1 cellular context compared by ENCODE assay signal in genomic region chr18:812673-813404, GRCh38.
TF ChIP-seq lines count a peak whose summit lies in the region.

No MANE protein-coding gene starts in this region.

TF ChIP-seq in HepG2, 621 proteins besides CTCF, POLR2A, EP300 and RAD21 (continued from another document and continues in another):
- no peak for TF ChIP-seq DMTF1 (CRISPR knock-in tag; IDR thresholded peaks at IDR 0.05)
- no peak for TF ChIP-seq LCORL (IDR thresholded peaks at IDR 0.05)
- TF ChIP-seq LCORL (CRISPR knock-in tag; IDR thresholded peaks at IDR 0.05), result peak; percentile 59; the same call in 1 of the 2 replicates
- TF ChIP-seq, protein P1, sequence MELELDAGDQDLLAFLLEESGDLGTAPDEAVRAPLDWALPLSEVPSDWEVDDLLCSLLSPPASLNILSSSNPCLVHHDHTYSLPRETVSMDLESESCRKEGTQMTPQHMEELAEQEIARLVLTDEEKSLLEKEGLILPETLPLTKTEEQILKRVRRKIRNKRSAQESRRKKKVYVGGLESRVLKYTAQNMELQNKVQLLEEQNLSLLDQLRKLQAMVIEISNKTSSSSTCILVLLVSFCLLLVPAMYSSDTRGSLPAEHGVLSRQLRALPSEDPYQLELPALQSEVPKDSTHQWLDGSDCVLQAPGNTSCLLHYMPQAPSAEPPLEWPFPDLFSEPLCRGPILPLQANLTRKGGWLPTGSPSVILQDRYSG (CRISPR knock-in tag; IDR thresholded peaks at IDR 0.05), result no peak
- no peak for TF ChIP-seq ZKSCAN1 (IDR thresholded peaks at IDR 0.05; ENCODE audit: low read length)
- 0 out of 2 replicates have a peak, but pooled peaks have one; percentile 5 for TF ChIP-seq NKX3-1 (CRISPR knock-in tag; IDR thresholded peaks at IDR 0.05)
- TF ChIP-seq ZNF18 (CRISPR knock-in tag; IDR thresholded peaks at IDR 0.05; ENCODE audit: insufficient replicate concordance), result no peak
- TF ChIP-seq ZNF484 (CRISPR knock-in tag; IDR thresholded peaks at IDR 0.05; ENCODE audit: borderline replicate concordance, low read depth), result no peak
- TF ChIP-seq FOXA1 (IDR thresholded peaks at IDR 0.05), result no peak
- peak; percentile 55 for TF ChIP-seq FOXA1 (CRISPR knock-in tag; IDR thresholded peaks at IDR 0.05)
- no peak for TF ChIP-seq SNAPC2 (CRISPR knock-in tag; IDR thresholded peaks at IDR 0.05)
- no peak for TF ChIP-seq ZBTB20 (CRISPR knock-in tag; IDR thresholded peaks at IDR 0.05; ENCODE audit: borderline replicate concordance, low read depth)
- 0 out of 2 replicates have a peak, but pooled peaks have one; percentile 20 for TF ChIP-seq FOXP4 (CRISPR knock-in tag; IDR thresholded peaks at IDR 0.05)
- TF ChIP-seq, protein P2, sequence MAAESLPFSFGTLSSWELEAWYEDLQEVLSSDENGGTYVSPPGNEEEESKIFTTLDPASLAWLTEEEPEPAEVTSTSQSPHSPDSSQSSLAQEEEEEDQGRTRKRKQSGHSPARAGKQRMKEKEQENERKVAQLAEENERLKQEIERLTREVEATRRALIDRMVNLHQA (CRISPR knock-in tag; IDR thresholded peaks at IDR 0.05), result no peak
- no peak for TF ChIP-seq SRSF9 (IDR thresholded peaks at IDR 0.05; ENCODE audit: borderline replicate concordance, insufficient read depth, low read depth, low read length, poor library complexity, severe bottlenecking)
- TF ChIP-seq EED (CRISPR knock-in tag; IDR thresholded peaks at IDR 0.05), result no peak
- TF ChIP-seq ZNF138 (CRISPR knock-in tag; IDR thresholded peaks at IDR 0.05; ENCODE audit: low read depth), result no peak; the same call in 1 of the 2 replicates
- TF ChIP-seq FLYWCH1 (CRISPR knock-in tag; IDR thresholded peaks at IDR 0.05), result no peak
- TF ChIP-seq ZNF841 (CRISPR knock-in tag; IDR thresholded peaks at IDR 0.05; ENCODE audit: borderline replicate concordance), result no peak
- no peak; the same call in 1 of the 2 replicates for TF ChIP-seq ZNF782 (CRISPR knock-in tag; IDR thresholded peaks at IDR 0.05; ENCODE audit: borderline replicate concordance)
- TF ChIP-seq HOXA9 (CRISPR knock-in tag; IDR thresholded peaks at IDR 0.05; ENCODE audit: borderline replicate concordance), result peak; percentile 4; the same call in 1 of the 2 replicates
- TF ChIP-seq ZNF775 (CRISPR knock-in tag; IDR thresholded peaks at IDR 0.05; ENCODE audit: borderline replicate concordance), result no peak
- TF ChIP-seq ZNF83 (CRISPR knock-in tag; IDR thresholded peaks at IDR 0.05; ENCODE audit: borderline replicate concordance), result no peak
- TF ChIP-seq ATM (IDR thresholded peaks at IDR 0.05; ENCODE audit: borderline replicate concordance), result no peak
- TF ChIP-seq ZNF256 (CRISPR knock-in tag; conservative IDR thresholded peaks at IDR 0.05), result no peak
- TF ChIP-seq RNF219 (CRISPR knock-in tag; IDR thresholded peaks at IDR 0.05), result no peak
- no peak for TF ChIP-seq ZNF335 (CRISPR knock-in tag; IDR thresholded peaks at IDR 0.05)
- no peak for TF ChIP-seq SOX5 (CRISPR knock-in tag; IDR thresholded peaks at IDR 0.05; ENCODE audit: borderline replicate concordance)
- no peak for TF ChIP-seq ZNF224 (CRISPR knock-in tag; IDR thresholded peaks at IDR 0.05)
- TF ChIP-seq, protein P3, sequence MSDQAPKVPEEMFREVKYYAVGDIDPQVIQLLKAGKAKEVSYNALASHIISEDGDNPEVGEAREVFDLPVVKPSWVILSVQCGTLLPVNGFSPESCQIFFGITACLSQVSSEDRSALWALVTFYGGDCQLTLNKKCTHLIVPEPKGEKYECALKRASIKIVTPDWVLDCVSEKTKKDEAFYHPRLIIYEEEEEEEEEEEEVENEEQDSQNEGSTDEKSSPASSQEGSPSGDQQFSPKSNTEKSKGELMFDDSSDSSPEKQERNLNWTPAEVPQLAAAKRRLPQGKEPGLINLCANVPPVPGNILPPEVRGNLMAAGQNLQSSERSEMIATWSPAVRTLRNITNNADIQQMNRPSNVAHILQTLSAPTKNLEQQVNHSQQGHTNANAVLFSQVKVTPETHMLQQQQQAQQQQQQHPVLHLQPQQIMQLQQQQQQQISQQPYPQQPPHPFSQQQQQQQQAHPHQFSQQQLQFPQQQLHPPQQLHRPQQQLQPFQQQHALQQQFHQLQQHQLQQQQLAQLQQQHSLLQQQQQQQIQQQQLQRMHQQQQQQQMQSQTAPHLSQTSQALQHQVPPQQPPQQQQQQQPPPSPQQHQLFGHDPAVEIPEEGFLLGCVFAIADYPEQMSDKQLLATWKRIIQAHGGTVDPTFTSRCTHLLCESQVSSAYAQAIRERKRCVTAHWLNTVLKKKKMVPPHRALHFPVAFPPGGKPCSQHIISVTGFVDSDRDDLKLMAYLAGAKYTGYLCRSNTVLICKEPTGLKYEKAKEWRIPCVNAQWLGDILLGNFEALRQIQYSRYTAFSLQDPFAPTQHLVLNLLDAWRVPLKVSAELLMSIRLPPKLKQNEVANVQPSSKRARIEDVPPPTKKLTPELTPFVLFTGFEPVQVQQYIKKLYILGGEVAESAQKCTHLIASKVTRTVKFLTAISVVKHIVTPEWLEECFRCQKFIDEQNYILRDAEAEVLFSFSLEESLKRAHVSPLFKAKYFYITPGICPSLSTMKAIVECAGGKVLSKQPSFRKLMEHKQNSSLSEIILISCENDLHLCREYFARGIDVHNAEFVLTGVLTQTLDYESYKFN (CRISPR knock-in tag; conservative IDR thresholded peaks at IDR 0.05), result no peak; the same call in 1 of the 2 replicates
- TF ChIP-seq, protein P4, sequence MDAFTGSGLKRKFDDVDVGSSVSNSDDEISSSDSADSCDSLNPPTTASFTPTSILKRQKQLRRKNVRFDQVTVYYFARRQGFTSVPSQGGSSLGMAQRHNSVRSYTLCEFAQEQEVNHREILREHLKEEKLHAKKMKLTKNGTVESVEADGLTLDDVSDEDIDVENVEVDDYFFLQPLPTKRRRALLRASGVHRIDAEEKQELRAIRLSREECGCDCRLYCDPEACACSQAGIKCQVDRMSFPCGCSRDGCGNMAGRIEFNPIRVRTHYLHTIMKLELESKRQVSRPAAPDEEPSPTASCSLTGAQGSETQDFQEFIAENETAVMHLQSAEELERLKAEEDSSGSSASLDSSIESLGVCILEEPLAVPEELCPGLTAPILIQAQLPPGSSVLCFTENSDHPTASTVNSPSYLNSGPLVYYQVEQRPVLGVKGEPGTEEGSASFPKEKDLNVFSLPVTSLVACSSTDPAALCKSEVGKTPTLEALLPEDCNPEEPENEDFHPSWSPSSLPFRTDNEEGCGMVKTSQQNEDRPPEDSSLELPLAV (CRISPR knock-in tag; conservative IDR thresholded peaks at IDR 0.05; ENCODE audit: low read depth), result no peak
- no peak for TF ChIP-seq MAFK (conservative IDR thresholded peaks at IDR 0.05 in 1 of 2, IDR thresholded peaks at IDR 0.05 in 1 of 2; ENCODE audit: low read length in 2 of 2)
- TF ChIP-seq, protein P5, sequence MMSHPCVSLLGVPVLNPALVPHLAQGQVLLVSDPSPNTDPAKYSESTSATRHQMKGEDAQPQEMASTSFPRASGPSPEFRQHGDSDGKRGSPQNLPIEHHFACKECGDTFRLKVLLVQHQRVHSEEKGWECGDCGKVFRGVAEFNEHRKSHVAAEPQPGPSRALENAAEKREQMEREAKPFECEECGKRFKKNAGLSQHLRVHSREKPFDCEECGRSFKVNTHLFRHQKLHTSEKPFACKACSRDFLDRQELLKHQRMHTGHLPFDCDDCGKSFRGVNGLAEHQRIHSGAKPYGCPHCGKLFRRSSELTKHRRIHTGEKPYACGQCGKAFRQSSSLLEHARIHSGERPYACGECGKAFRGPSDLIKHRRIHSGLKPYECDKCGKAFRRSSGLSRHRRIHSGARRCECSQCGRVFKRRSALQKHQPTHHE (CRISPR knock-in tag; IDR thresholded peaks at IDR 0.05; ENCODE audit: borderline replicate concordance), result no peak
- TF ChIP-seq, protein P6, sequence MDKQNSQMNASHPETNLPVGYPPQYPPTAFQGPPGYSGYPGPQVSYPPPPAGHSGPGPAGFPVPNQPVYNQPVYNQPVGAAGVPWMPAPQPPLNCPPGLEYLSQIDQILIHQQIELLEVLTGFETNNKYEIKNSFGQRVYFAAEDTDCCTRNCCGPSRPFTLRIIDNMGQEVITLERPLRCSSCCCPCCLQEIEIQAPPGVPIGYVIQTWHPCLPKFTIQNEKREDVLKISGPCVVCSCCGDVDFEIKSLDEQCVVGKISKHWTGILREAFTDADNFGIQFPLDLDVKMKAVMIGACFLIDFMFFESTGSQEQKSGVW (CRISPR knock-in tag; IDR thresholded peaks at IDR 0.05; ENCODE audit: borderline replicate concordance), result no peak
- TF ChIP-seq ZBTB49 (CRISPR knock-in tag; IDR thresholded peaks at IDR 0.05; ENCODE audit: borderline replicate concordance), result no peak
- TF ChIP-seq ATF1 (CRISPR knock-in tag; IDR thresholded peaks at IDR 0.05), result no peak
- no peak; the same call in 1 of the 2 replicates for TF ChIP-seq ZNF747 (CRISPR knock-in tag; IDR thresholded peaks at IDR 0.05; ENCODE audit: borderline replicate concordance)
- TF ChIP-seq JUN (CRISPR knock-in tag; IDR thresholded peaks at IDR 0.05), result no peak
- no peak for TF ChIP-seq NFRKB (IDR thresholded peaks at IDR 0.05)
- TF ChIP-seq FOXK2 (IDR thresholded peaks at IDR 0.05), result no peak
- TF ChIP-seq ZFP36 (IDR thresholded peaks at IDR 0.05; ENCODE audit: borderline replicate concordance, low read depth, low read length, partially characterized antibody), result no peak
